In genomic region chr10:110006358-110007170, GRCh38 we compare ENCODE assay signal across 8 cellular contexts. TPM values are rescaled to one million over a fixed set of nuclear protein-coding genes. Genes with fewer than 3 reads are reported as not detected.
DNase-seq lines count a peak whose midpoint lies in the region; ATAC-seq, FAIRE-seq and TF ChIP-seq lines count a peak whose summit lies in the region.

No MANE protein-coding gene starts in this region.

- no peaks in the 10 kb centered on the region for H3K36me3 ChIP-seq in pancreas

- WGBS in pancreas, 2 donors = 50 to 53% methylated on average over 20 of the region's 20 CpGs

- no peaks in the 10 kb centered on the region for H3K27me3 ChIP-seq in pancreas

- FAIRE-seq in pancreas (lab: Jason Lieb, UNC) = no peak

- TF ChIP-seq CTCF in WI38 (IDR thresholded peaks at IDR 0.05; ENCODE audit: low read depth, low read length) (no peak), pancreas (IDR thresholded peaks at IDR 0.05) (no peak)

- H3K4me3 ChIP-seq in WI38 (ENCODE audit: low read depth, low read length) (peak overlapping the region; percentile 84), pancreas (peak overlapping the region in 3 of 4 donors; percentile 72 to 95 (median 76))

- intact Hi-C loops in head of caudate nucleus (cut with DNase I) (loop anchor here (2.0 to 10.0 kb wide), 3 partner anchors 70 to 128 kb away; no protein-coding TSS in a partner anchor), pancreas (cut with DNase I) (no loop called here)

- H3K4me1 ChIP-seq in pancreas = peaks cover 8 to 53% (median 37%) of the 10 kb centered on the region in 3 donors

- peak overlapping the region; percentile 76 to 89 (median 88) for H3K27ac ChIP-seq in pancreas

- ATAC-seq in pancreas = no peak
- ATAC-seq in HG02840 (IDR thresholded peaks at IDR 0.05; ENCODE audit: low FRiP score, unreplicated experiment) = no peak

- no peaks in the 10 kb centered on the region for H3K9me3 ChIP-seq in pancreas

- DNase-seq in NCI-H82 (lab: John Stamatoyannopoulos, UW) (peak; percentile 49), NCI-H82 treated with DMSO at 0.1 percent for 48 hours (lab: John Stamatoyannopoulos, UW; ENCODE audit: unreplicated experiment) (no peak), head of caudate nucleus (peak in 38 of 42 donors; percentile 35 to 83 (median 64)), pancreas (peak in 4 of 6 donors; percentile 25 to 65 (median 40)), ecto neural progenitor cell (ENCODE audit: low spot score) (no peak), SHP77 (lab: John Stamatoyannopoulos, UW) (no peak)

RNA-seq across cellular contexts. Expression of gene ADD3, which starts 1.2 kb away (rescaled TPM):
- 10 to 100 TPM; 33.9 to 83.3 (median 49.9) TPM for total RNA-seq in pancreas
- 10 to 100 TPM; 31.9 to 44.7 TPM for polyA plus RNA-seq in pancreas

Comparison
In these comparisons a context has a peak if more than half of its experiments do, and no peak if none do; other contexts are left out.
1. DNase-seq: peak in NCI-H82 (single experiment), head of caudate nucleus (38 of 42) and pancreas (4 of 6); none in NCI-H82 treated with DMSO at 0.1 percent for 48 hours (single experiment), ecto neural progenitor cell (single experiment) and SHP77 (0 of 2).